In the genomic region with DNA sequence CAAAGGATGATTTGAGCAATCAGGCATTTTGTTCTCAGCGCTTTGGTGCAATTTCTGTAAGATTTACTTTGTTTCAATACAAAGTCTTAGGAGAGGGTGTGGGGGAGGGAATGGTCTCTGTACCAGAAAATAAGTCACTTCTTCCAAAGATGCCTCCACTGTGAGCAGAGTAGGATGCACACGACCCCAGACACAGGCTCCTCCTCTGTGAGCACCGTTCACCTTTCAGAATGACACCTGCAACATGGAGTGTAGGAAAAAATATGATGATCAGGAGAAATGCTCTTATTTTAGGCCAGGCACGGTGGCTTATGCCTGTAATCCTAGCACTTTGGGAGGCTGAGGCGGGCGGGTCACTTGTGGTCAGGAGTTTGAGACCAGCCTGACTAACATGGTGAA, we compare ENCODE assay signal across 8 cellular contexts. TPM values are rescaled to one million over a fixed set of nuclear protein-coding genes. Genes with fewer than 3 reads are reported as not detected.
DNase-seq lines count a peak whose midpoint lies in the region; ATAC-seq and TF ChIP-seq lines count a peak whose summit lies in the region.
"Not testable (repeated sequence)": the region's sequence is repeated elsewhere in the genome, so short reads cannot be mapped to it uniquely, and the experiment has no call there.

No MANE protein-coding gene starts in this region.

- H3K4me2 ChIP-seq in GM23338 (peak overlapping the region; percentile 70), smooth muscle cell (peak overlapping the region; percentile 92)

- peaks cover 11% of the 10 kb centered on the region; the same call in 1 of the 2 replicates for H3F3A ChIP-seq in GM23338 (replicated peaks; ENCODE audit: low read depth)
- not testable (repeated sequence) for H3F3A ChIP-seq in smooth muscle cell (ENCODE audit: low read depth)

- DNase-seq in A673 (ENCODE audit: low spot score); GM23338 (ENCODE audit: low spot score); activated T-helper 1 cell treated with anti-CD3 and anti-CD28 coated beads, Interleukin-12 subunit alpha, Interleukin-12 subunit beta, Interleukin-2, Interleukin-4 antibody, amounts not matched to agents 30 ng/mL and 10 ng/mL and 1 ng/mL, durations not matched to agents 14 hours and 24 hours and 36 hours (ENCODE audit: low spot score); right cardiac atrium; naive B cell; smooth muscle cell (lab: John Stamatoyannopoulos, UW; ENCODE audit: unreplicated experiment): not testable (repeated sequence)
- peak; percentile 51 for DNase-seq in RPMI8226

- not testable (repeated sequence) for H3K9me2 ChIP-seq in GM23338 (ENCODE audit: insufficient read depth)

- peaks cover 12% of the 10 kb centered on the region for H3K4me1 ChIP-seq in A673 (ENCODE audit: insufficient read depth, low read length, poor library complexity, severe bottlenecking)
- H3K4me1 ChIP-seq in GM23338 (ENCODE audit: insufficient read depth), result peaks cover 45% of the 10 kb centered on the region
- not testable (repeated sequence) for H3K4me1 ChIP-seq in right cardiac atrium (ENCODE audit: control insufficient read depth, insufficient read depth, low read length)
- peaks cover 18% of the 10 kb centered on the region for H3K4me1 ChIP-seq in smooth muscle cell (ENCODE audit: low read depth)

- H3K4me3 ChIP-seq in A673 (ENCODE audit: low read depth, low read length, poor library complexity, severe bottlenecking) (peak overlapping the region; percentile 34), GM23338 (peak overlapping the region; percentile 47), right cardiac atrium (ENCODE audit: low read length) (peak overlapping the region; percentile 60), smooth muscle cell (peak overlapping the region; percentile 64)

- POLR2A ChIA-PET in A673 (lab: Charles Lee; ENCODE audit: low non-redundant PET), result not testable (repeated sequence)

- ATAC-seq in GM23338; naive B cell (ENCODE audit: low read depth in 2 of 2): not testable (repeated sequence)
- peak in 1 of 2 donors; percentile 7 for ATAC-seq in right cardiac atrium

- H3K27ac ChIP-seq in A673 (ENCODE audit: low read depth, low read length, poor library complexity, severe bottlenecking) (peak overlapping the region; percentile 46), GM23338 (ENCODE audit: low read depth) (peak overlapping the region; percentile 80; the same call in 1 of the 2 replicates), right cardiac atrium (ENCODE audit: low read length) (peak overlapping the region; percentile 0), smooth muscle cell (ENCODE audit: low read depth) (peak overlapping the region; percentile 78)

- peaks cover 50% of the 10 kb centered on the region for H3K4me1 Mint-ChIP-seq in GM23338
- peaks cover 25% of the 10 kb centered on the region for H3K4me1 Mint-ChIP-seq in activated T-helper 1 cell treated with anti-CD3 and anti-CD28 coated beads, Interleukin-12 subunit alpha, Interleukin-12 subunit beta, Interleukin-2, Interleukin-4 antibody, amounts not matched to agents 30 ng/mL and 10 ng/mL and 1 ng/mL, durations not matched to agents 14 hours and 24 hours and 36 hours (ENCODE audit: low read depth)
- peaks cover 42% of the 10 kb centered on the region for H3K4me1 Mint-ChIP-seq in dendritic cell treated with granulocyte-macrophage colony-stimulating factor and Interleukin-4, amounts not matched to agents 40 ng/mL and 50 ng/mL, for 4 days (ENCODE audit: low read depth)
- peaks cover 41 to 79% (median 60%) of the 10 kb centered on the region in 3 donors for H3K4me1 Mint-ChIP-seq in naive B cell

- intact Hi-C loops in A673 (cut with micrococcal nuclease; ENCODE audit: unreplicated experiment); dendritic cell treated with granulocyte-macrophage colony-stimulating factor and Interleukin-4, amounts not matched to agents 40 ng/mL and 50 ng/mL, for 4 days (cut with micrococcal nuclease): not testable (repeated sequence)
- intact Hi-C loops in activated T-helper 1 cell treated with anti-CD3 and anti-CD28 coated beads, Interleukin-12 subunit alpha, Interleukin-12 subunit beta, Interleukin-2, Interleukin-4 antibody, amounts not matched to agents 30 ng/mL and 10 ng/mL and 1 ng/mL, durations not matched to agents 14 hours and 24 hours and 36 hours (cut with micrococcal nuclease), result loop anchor here (1.0 to 5.0 kb wide), 5 partner anchors 26 to 138 kb away; a partner anchor contains a TSS
- intact Hi-C loops in right cardiac atrium (cut with DNase I), result loop anchor here in 1 of 4 donors (10.0 kb wide), 1 partner anchor 110 kb away; no protein-coding TSS in a partner anchor

- WGBS in right cardiac atrium, result 45% methylated on average over 6 of the region's 6 CpGs
- 28% methylated on average over 6 of the region's 6 CpGs for WGBS in smooth muscle cell (ENCODE audit: low lambda C conversion rate)

- H4K20me1 ChIP-seq in GM23338 (replicated peaks; ENCODE audit: insufficient read depth); smooth muscle cell (ENCODE audit: low read depth): not testable (repeated sequence)

- peaks cover 17% of the 10 kb centered on the region for H3K79me2 ChIP-seq in GM23338 (replicated peaks; ENCODE audit: insufficient read depth)
- not testable (repeated sequence) for H3K79me2 ChIP-seq in smooth muscle cell (ENCODE audit: low read depth)

- H3K36me3 Mint-ChIP-seq in GM23338 (ENCODE audit: low read depth) (peaks cover 10% of the 10 kb centered on the region; the same call in 2 of the 3 replicates), naive B cell (peaks cover 0 to 12% of the 10 kb centered on the region in 2 donors)
- peaks cover 15% of the 10 kb centered on the region for H3K36me3 Mint-ChIP-seq in activated T-helper 1 cell treated with anti-CD3 and anti-CD28 coated beads, Interleukin-12 subunit alpha, Interleukin-12 subunit beta, Interleukin-2, Interleukin-4 antibody, amounts not matched to agents 30 ng/mL and 10 ng/mL and 1 ng/mL, durations not matched to agents 14 hours and 24 hours and 36 hours (ENCODE audit: low read depth)
- peaks cover 39% of the 10 kb centered on the region for H3K36me3 Mint-ChIP-seq in dendritic cell treated with granulocyte-macrophage colony-stimulating factor and Interleukin-4, amounts not matched to agents 40 ng/mL and 50 ng/mL, for 4 days (ENCODE audit: low read depth)

- H3K27me3 Mint-ChIP-seq in GM23338 (ENCODE audit: insufficient read depth, low read depth, poor library complexity), result peaks cover 23% of the 10 kb centered on the region
- H3K27me3 Mint-ChIP-seq in activated T-helper 1 cell treated with anti-CD3 and anti-CD28 coated beads, Interleukin-12 subunit alpha, Interleukin-12 subunit beta, Interleukin-2, Interleukin-4 antibody, amounts not matched to agents 30 ng/mL and 10 ng/mL and 1 ng/mL, durations not matched to agents 14 hours and 24 hours and 36 hours (ENCODE audit: insufficient read depth); dendritic cell treated with granulocyte-macrophage colony-stimulating factor and Interleukin-4, amounts not matched to agents 40 ng/mL and 50 ng/mL, for 4 days; naive B cell: not testable (repeated sequence)

- not testable (repeated sequence) for TF ChIP-seq CTCF in A673 (conservative IDR thresholded peaks at IDR 0.05; ENCODE audit: low read depth, low read length); GM23338 (conservative IDR thresholded peaks at IDR 0.05; ENCODE audit: low read depth in 2 of 2); smooth muscle cell (IDR thresholded peaks at IDR 0.05; ENCODE audit: borderline replicate concordance, insufficient read depth, poor library complexity, severe bottlenecking)

- CTCF ChIA-PET in A673 (lab: Charles Lee), result interaction anchor here (0.7 kb wide), 2 partner anchors 44 to 246 kb away, joined by 3 to 5 read pairs; no protein-coding TSS in a partner anchor

- not testable (repeated sequence) for H3K36me3 ChIP-seq in A673 (ENCODE audit: insufficient read depth, low read length, poor library complexity, severe bottlenecking); GM23338 (ENCODE audit: insufficient read depth); smooth muscle cell (ENCODE audit: low read depth)

- H3K9me3 ChIP-seq in A673 (ENCODE audit: low read depth, low read length, poor library complexity, severe bottlenecking); right cardiac atrium (ENCODE audit: control insufficient read depth, low read length); smooth muscle cell (replicated peaks; ENCODE audit: low read depth): not testable (repeated sequence)

- BruUV-seq in A673 (replicated peaks; lab: Mats Ljungman, UMichigan), result not testable (repeated sequence)

- peak overlapping the region; percentile 84; the same call in 1 of the 2 replicates for H2AFZ ChIP-seq in GM23338
- H2AFZ ChIP-seq in smooth muscle cell (ENCODE audit: low read depth), result peak overlapping the region; percentile 76

- not testable (repeated sequence) for H3K27me3 ChIP-seq in A673 (replicated peaks; ENCODE audit: insufficient read depth, low read depth, low read length, poor library complexity); GM23338 (ENCODE audit: insufficient read depth); right cardiac atrium (ENCODE audit: control insufficient read depth, insufficient read depth); smooth muscle cell (ENCODE audit: low read depth)

- H3K9me3 Mint-ChIP-seq in GM23338; activated T-helper 1 cell treated with anti-CD3 and anti-CD28 coated beads, Interleukin-12 subunit alpha, Interleukin-12 subunit beta, Interleukin-2, Interleukin-4 antibody, amounts not matched to agents 30 ng/mL and 10 ng/mL and 1 ng/mL, durations not matched to agents 14 hours and 24 hours and 36 hours; dendritic cell treated with granulocyte-macrophage colony-stimulating factor and Interleukin-4, amounts not matched to agents 40 ng/mL and 50 ng/mL, for 4 days; naive B cell: not testable (repeated sequence)

- peak overlapping the region; percentile 90 for H3K27ac Mint-ChIP-seq in GM23338
- peak overlapping the region; percentile 91 for H3K27ac Mint-ChIP-seq in activated T-helper 1 cell treated with anti-CD3 and anti-CD28 coated beads, Interleukin-12 subunit alpha, Interleukin-12 subunit beta, Interleukin-2, Interleukin-4 antibody, amounts not matched to agents 30 ng/mL and 10 ng/mL and 1 ng/mL, durations not matched to agents 14 hours and 24 hours and 36 hours
- H3K27ac Mint-ChIP-seq in dendritic cell treated with granulocyte-macrophage colony-stimulating factor and Interleukin-4, amounts not matched to agents 40 ng/mL and 50 ng/mL, for 4 days, result peak overlapping the region; percentile 94
- H3K27ac Mint-ChIP-seq in naive B cell, result peak overlapping the region in 5 of 6 donors; percentile 80 to 98 (median 97)

- peak overlapping the region; percentile 62 for H3K9ac ChIP-seq in smooth muscle cell (ENCODE audit: low read depth)

- H3K4me3 Mint-ChIP-seq in GM23338 (peak overlapping the region; percentile 58), naive B cell (peak overlapping the region; percentile 91 to 100 (median 99))
- peak overlapping the region; percentile 98 for H3K4me3 Mint-ChIP-seq in activated T-helper 1 cell treated with anti-CD3 and anti-CD28 coated beads, Interleukin-12 subunit alpha, Interleukin-12 subunit beta, Interleukin-2, Interleukin-4 antibody, amounts not matched to agents 30 ng/mL and 10 ng/mL and 1 ng/mL, durations not matched to agents 14 hours and 24 hours and 36 hours
- peak overlapping the region; percentile 87 for H3K4me3 Mint-ChIP-seq in dendritic cell treated with granulocyte-macrophage colony-stimulating factor and Interleukin-4, amounts not matched to agents 40 ng/mL and 50 ng/mL, for 4 days

RNA-seq across cellular contexts. Expression of a gene that starts 0.7 kb away (rescaled TPM):
- total RNA-seq in A673 (2021) (12.9 and 13.0 TPM in 2 replicates), right cardiac atrium (10 to 100 TPM; 25.4 to 41.9 (median 37.9) TPM), smooth muscle cell (3.9 and 5.3 TPM in 2 replicates)
- total RNA-seq in GM23338 (2014; rRNA removed; shearing (Covaris generic)), result 5.0 and 7.0 TPM in 2 replicates
- polyA plus RNA-seq in GM23338 (2016; fragmentation: Nextera tagmentation; extraction: Ambion mirVana) (49.2 and 49.3 TPM in 2 replicates), right cardiac atrium (37.4 TPM), naive B cell (ENCODE audit: low read depth in 6 of 6) (100 to 1,000 TPM; 296 to 326 (median 316) TPM), smooth muscle cell (38.0 and 62.7 TPM in 2 replicates)
- 71.5 and 73.2 TPM in 2 replicates for total RNA-seq in activated T-helper 1 cell treated with anti-CD3 and anti-CD28 coated beads, Interleukin-12 subunit alpha, Interleukin-12 subunit beta, Interleukin-2, Interleukin-4 antibody, amounts not matched to agents 30 ng/mL and 10 ng/mL and 1 ng/mL, durations not matched to agents 14 hours and 24 hours and 36 hours

RNA-seq across cellular contexts. Expression of a gene that starts 6.2 kb away (rescaled TPM):
- 3.1 and 4.7 TPM in 2 replicates for total RNA-seq in A673 (2021)
- 3.4 and 4.3 TPM in 2 replicates for total RNA-seq in GM23338 (2014; rRNA removed; shearing (Covaris generic))
- polyA plus RNA-seq in GM23338 (2016; fragmentation: Nextera tagmentation; extraction: Ambion mirVana), result 6.7 and 9.4 TPM in 2 replicates
- 23.6 and 26.9 TPM in 2 replicates for total RNA-seq in activated T-helper 1 cell treated with anti-CD3 and anti-CD28 coated beads, Interleukin-12 subunit alpha, Interleukin-12 subunit beta, Interleukin-2, Interleukin-4 antibody, amounts not matched to agents 30 ng/mL and 10 ng/mL and 1 ng/mL, durations not matched to agents 14 hours and 24 hours and 36 hours
- 1 to 10 TPM; 1.2 to 1.9 (median 1.3) TPM for total RNA-seq in right cardiac atrium
- polyA plus RNA-seq in right cardiac atrium, result 0.75 TPM
- 10 to 100 TPM; 10.4 to 33.9 (median 20.4) TPM for polyA plus RNA-seq in naive B cell (ENCODE audit: low read depth in 6 of 6)
- total RNA-seq in smooth muscle cell, result 0.18 and 2.3 TPM in 2 replicates
- 0.51 and 1.9 TPM in 2 replicates for polyA plus RNA-seq in smooth muscle cell

RNA-seq across cellular contexts. Expression of a gene that starts 25.9 kb away (rescaled TPM):
- total RNA-seq in A673 (2021) (4.5 and 6.6 TPM in 2 replicates), right cardiac atrium (10 to 100 TPM in 3 of 4 donors, 1 to 10 TPM in 1; 5.1 to 12.9 (median 11.0) TPM), smooth muscle cell (0.04 and 1.3 TPM in 2 replicates)
- 3.4 and 4.7 TPM in 2 replicates for total RNA-seq in GM23338 (2014; rRNA removed; shearing (Covaris generic))
- polyA plus RNA-seq in GM23338 (2016; fragmentation: Nextera tagmentation; extraction: Ambion mirVana) (3.4 and 3.5 TPM in 2 replicates), right cardiac atrium (14.9 TPM), naive B cell (ENCODE audit: low read depth in 6 of 6) (10 to 100 TPM; 32.0 to 56.2 (median 36.4) TPM), smooth muscle cell (7.7 and 8.2 TPM in 2 replicates)
- 19.0 and 21.6 TPM in 2 replicates for total RNA-seq in activated T-helper 1 cell treated with anti-CD3 and anti-CD28 coated beads, Interleukin-12 subunit alpha, Interleukin-12 subunit beta, Interleukin-2, Interleukin-4 antibody, amounts not matched to agents 30 ng/mL and 10 ng/mL and 1 ng/mL, durations not matched to agents 14 hours and 24 hours and 36 hours

RNA-seq across cellular contexts. Expression of a gene that starts 32.6 kb away (rescaled TPM):
- total RNA-seq in A673 (2021) (6.4 and 9.0 TPM in 2 replicates), right cardiac atrium (1 to 10 TPM; 1.3 to 1.9 (median 1.6) TPM), smooth muscle cell (0.22 and 0.58 TPM in 2 replicates)
- total RNA-seq in GM23338 (2014; rRNA removed; shearing (Covaris generic)), result 5.9 and 7.0 TPM in 2 replicates
- polyA plus RNA-seq in GM23338 (2016; fragmentation: Nextera tagmentation; extraction: Ambion mirVana) (9.2 and 11.8 TPM in 2 replicates), right cardiac atrium (2.6 TPM), naive B cell (ENCODE audit: low read depth in 6 of 6) (1 to 10 TPM in 2 of 6 donors, under 1 TPM in 3, not detected in 1; 0.44 to 1.5 (median 0.56) TPM), smooth muscle cell (4.9 and 5.6 TPM in 2 replicates)
- 17.9 and 19.5 TPM in 2 replicates for total RNA-seq in activated T-helper 1 cell treated with anti-CD3 and anti-CD28 coated beads, Interleukin-12 subunit alpha, Interleukin-12 subunit beta, Interleukin-2, Interleukin-4 antibody, amounts not matched to agents 30 ng/mL and 10 ng/mL and 1 ng/mL, durations not matched to agents 14 hours and 24 hours and 36 hours

RNA-seq across cellular contexts. Expression of a gene that starts 57.3 kb away (rescaled TPM):
- total RNA-seq in A673 (2021) (not detected in 2 replicates), right cardiac atrium (under 1 TPM; 0.23 to 0.94 (median 0.65) TPM), smooth muscle cell (0.18 and 0.94 TPM in 2 replicates)
- not detected in 2 replicates for total RNA-seq in GM23338 (2014; rRNA removed; shearing (Covaris generic))
- polyA plus RNA-seq in GM23338 (2016; fragmentation: Nextera tagmentation; extraction: Ambion mirVana) (0.21 TPM in 1 of 2 replicates, not detected in the other), right cardiac atrium (0.14 TPM), naive B cell (ENCODE audit: low read depth in 6 of 6) (1 to 10 TPM in 1 of 6 donors, under 1 TPM in 2, not detected in 3; 0.29 to 2.8 (median 0.40) TPM), smooth muscle cell (not detected in 2 replicates)
- not detected in 2 replicates for total RNA-seq in activated T-helper 1 cell treated with anti-CD3 and anti-CD28 coated beads, Interleukin-12 subunit alpha, Interleukin-12 subunit beta, Interleukin-2, Interleukin-4 antibody, amounts not matched to agents 30 ng/mL and 10 ng/mL and 1 ng/mL, durations not matched to agents 14 hours and 24 hours and 36 hours

Comparison
In these comparisons a context has a peak if more than half of its experiments do, and no peak if none do; other contexts are left out.
1. H3K27ac ChIP-seq: peak in every context shown above with its lines; median percentile 80 in GM23338; 78 in smooth muscle cell; 46 in A673; 0 in right cardiac atrium.